In genomic region chr21:35037384-35038105, GRCh38 we compare ENCODE assay signal across 22 cellular contexts. TPM values are rescaled to one million over a fixed set of nuclear protein-coding genes. Genes with fewer than 3 reads are reported as not detected.
A peak's percentile ranks its signal among the peaks of the same experiment; 100 is the strongest.
DNase-seq lines count a peak whose midpoint lies in the region; ATAC-seq and TF ChIP-seq lines count a peak whose summit lies in the region.
"Had no signal": no experiment of that assay in that cellular context is flagged by ENCODE, and none has a peak within 500 bp of the region (broad histone marks: within the 10 kb centered on the region; RNA-seq: fewer than 3 reads in every experiment).

No MANE protein-coding gene starts in this region.

- peak; percentile 32 for ATAC-seq in activated CD8-positive, alpha-beta T cell treated with anti-CD3 and anti-CD28 coated beads, Interleukin-2, amount 10 ng/mL, durations not matched to agents 7 days and 5 days
- ATAC-seq in GM19395 (IDR thresholded peaks at IDR 0.05; ENCODE audit: unreplicated experiment) (no peak), GM21786 (IDR thresholded peaks at IDR 0.05; ENCODE audit: unreplicated experiment) (no peak)
- ATAC-seq: foreskin keratinocyte, HepG2 had no signal

- CTCF ChIA-PET in activated naive CD4-positive, alpha-beta T cell treated with anti-CD3 and anti-CD28 coated beads for 36 hours (lab: Charles Lee): interaction anchor here (0.6 to 1.2 kb wide), 6 partner anchors 63 to 482 kb away, joined by 3 to 7 read pairs (median 4); no protein-coding TSS in a partner anchor
- CTCF ChIA-PET in activated CD8-positive, alpha-beta T cell treated with anti-CD3 and anti-CD28 coated beads, Interleukin-2, amount 10 ng/mL, durations not matched to agents 7 days and 5 days (lab: Charles Lee): interaction anchor here (0.8 to 2.8 kb wide), 6 partner anchors 9 to 148 kb away, joined by 3 to 11 read pairs (median 4); no protein-coding TSS in a partner anchor

- POLR2A ChIA-PET in activated CD8-positive, alpha-beta T cell treated with anti-CD3 and anti-CD28 coated beads, Interleukin-2, amount 10 ng/mL, durations not matched to agents 7 days and 5 days (lab: Charles Lee): interaction anchor here (1.0 to 2.4 kb wide), 3 partner anchors 9 to 11 kb away, joined by 3 to 13 read pairs (median 11); no protein-coding TSS in a partner anchor

- no peaks in the 10 kb centered on the region for H3K27me3 Mint-ChIP-seq in activated naive CD4-positive, alpha-beta T cell treated with anti-CD3 and anti-CD28 coated beads for 36 hours (ENCODE audit: low read depth)
- peaks cover 13% of the 10 kb centered on the region for H3K27me3 Mint-ChIP-seq in activated CD8-positive, alpha-beta T cell treated with anti-CD3 and anti-CD28 coated beads, Interleukin-2, amount 10 ng/mL, durations not matched to agents 7 days and 5 days (ENCODE audit: low read depth)
- H3K27me3 Mint-ChIP-seq in immature natural killer cell (ENCODE audit: low read depth in 3 of 3): peaks cover 1 to 9% (median 2%) of the 10 kb centered on the region in 3 donors
- H3K27me3 Mint-ChIP-seq: memory B cell had no signal

- TF ChIP-seq POLR2A in vagina (IDR thresholded peaks at IDR 0.05): no peak

- no peak overlapping the region for H3K4me3 ChIP-seq in vagina
- H3K4me3 ChIP-seq: Peyer's patch, psoas muscle, smooth muscle cell had no signal

- peak overlapping the region; percentile 62 for H3K4me3 Mint-ChIP-seq in activated naive CD4-positive, alpha-beta T cell treated with anti-CD3 and anti-CD28 coated beads for 36 hours
- peak overlapping the region; percentile 39 for H3K4me3 Mint-ChIP-seq in activated CD8-positive, alpha-beta T cell treated with anti-CD3 and anti-CD28 coated beads, Interleukin-2, amount 10 ng/mL, durations not matched to agents 7 days and 5 days
- peak overlapping the region; percentile 50 to 89 (median 74) for H3K4me3 Mint-ChIP-seq in immature natural killer cell
- H3K4me3 Mint-ChIP-seq: memory B cell, nephron, type B pancreatic cell had no signal

- no peaks in the 10 kb centered on the region for H3K9me3 Mint-ChIP-seq in activated naive CD4-positive, alpha-beta T cell treated with anti-CD3 and anti-CD28 coated beads for 36 hours
- H3K9me3 Mint-ChIP-seq in activated CD8-positive, alpha-beta T cell treated with anti-CD3 and anti-CD28 coated beads, Interleukin-2, amount 10 ng/mL, durations not matched to agents 7 days and 5 days (ENCODE audit: insufficient read depth): no peaks in the 10 kb centered on the region
- peaks cover 0 to 1% (median 0%) of the 10 kb centered on the region in 6 donors for H3K9me3 Mint-ChIP-seq in immature natural killer cell
- H3K9me3 Mint-ChIP-seq: type B pancreatic cell had no signal

- peaks cover 14% of the 10 kb centered on the region for H3K36me3 Mint-ChIP-seq in activated naive CD4-positive, alpha-beta T cell treated with anti-CD3 and anti-CD28 coated beads for 36 hours (ENCODE audit: low read depth)
- peaks cover 7% of the 10 kb centered on the region for H3K36me3 Mint-ChIP-seq in activated CD8-positive, alpha-beta T cell treated with anti-CD3 and anti-CD28 coated beads, Interleukin-2, amount 10 ng/mL, durations not matched to agents 7 days and 5 days (ENCODE audit: low read depth)
- H3K36me3 Mint-ChIP-seq in immature natural killer cell: peaks cover 15 to 28% (median 25%) of the 10 kb centered on the region in 3 donors
- H3K36me3 Mint-ChIP-seq: type B pancreatic cell had no signal

- H3K9me3 ChIP-seq in vagina: no peaks in the 10 kb centered on the region
- H3K9me3 ChIP-seq: Caco-2, Peyer's patch, psoas muscle had no signal

- H3K27me3 ChIP-seq in vagina: no peaks in the 10 kb centered on the region
- H3K27me3 ChIP-seq: brain microvascular endothelial cell, foreskin keratinocyte, Peyer's patch had no signal

- no peak for TF ChIP-seq CTCF in vagina (IDR thresholded peaks at IDR 0.05)

- no peak for DNase-seq in activated naive CD4-positive, alpha-beta T cell treated with anti-CD3 and anti-CD28 coated beads for 36 hours
- no peak for DNase-seq in activated naive CD4-positive, alpha-beta T cell treated with Interleukin-2 at 50 U/mL for 16 hours
- DNase-seq in activated CD8-positive, alpha-beta T cell treated with anti-CD3 and anti-CD28 coated beads, Interleukin-2, amount 10 ng/mL, durations not matched to agents 7 days and 5 days: no peak
- no peak for DNase-seq in immature natural killer cell
- DNase-seq in vagina (ENCODE audit: extremely low spot score in 2 of 2): peak; percentile 58 to 77
- no peak for DNase-seq in amniotic stem cell (lab: John Stamatoyannopoulos, UW)
- DNase-seq: brain microvascular endothelial cell, Caco-2, foreskin keratinocyte, MM.1S, NCI-H146, NCI-H774, Peyer's patch, psoas muscle had no signal

- no peak overlapping the region for H3K27ac ChIP-seq in vagina
- H3K27ac ChIP-seq: brain microvascular endothelial cell, epithelial cell of prostate, foreskin keratinocyte, psoas muscle had no signal

- intact Hi-C loops in activated naive CD4-positive, alpha-beta T cell treated with anti-CD3 and anti-CD28 coated beads for 36 hours (cut with micrococcal nuclease): no loop called here
- intact Hi-C loops in vagina (cut with DNase I): no loop called here

- H3K4me1 ChIP-seq in vagina: no peaks in the 10 kb centered on the region
- H3K4me1 ChIP-seq: foreskin keratinocyte, Peyer's patch, psoas muscle had no signal

- peak overlapping the region; percentile 86 for H3K27ac Mint-ChIP-seq in activated naive CD4-positive, alpha-beta T cell treated with anti-CD3 and anti-CD28 coated beads for 36 hours
- H3K27ac Mint-ChIP-seq in activated CD8-positive, alpha-beta T cell treated with anti-CD3 and anti-CD28 coated beads, Interleukin-2, amount 10 ng/mL, durations not matched to agents 7 days and 5 days: peak overlapping the region; percentile 75
- H3K27ac Mint-ChIP-seq in immature natural killer cell: peak overlapping the region; percentile 89 to 100 (median 96)
- H3K27ac Mint-ChIP-seq: memory B cell, nephron, type B pancreatic cell had no signal

- H3K36me3 ChIP-seq in vagina: no peaks in the 10 kb centered on the region
- H3K36me3 ChIP-seq: brain microvascular endothelial cell, Peyer's patch had no signal

- peaks cover 96% of the 10 kb centered on the region for H3K4me1 Mint-ChIP-seq in activated naive CD4-positive, alpha-beta T cell treated with anti-CD3 and anti-CD28 coated beads for 36 hours (ENCODE audit: low read depth)
- peaks cover 83% of the 10 kb centered on the region for H3K4me1 Mint-ChIP-seq in activated CD8-positive, alpha-beta T cell treated with anti-CD3 and anti-CD28 coated beads, Interleukin-2, amount 10 ng/mL, durations not matched to agents 7 days and 5 days (ENCODE audit: low read depth)
- peaks cover 96 to 100% of the 10 kb centered on the region in 2 donors for H3K4me1 Mint-ChIP-seq in immature natural killer cell

RNA-seq across cellular contexts. Expression of gene RUNX1, which starts 11.6 kb away (rescaled TPM):
- 10 to 100 TPM; 36.9 to 41.0 TPM for total RNA-seq in activated naive CD4-positive, alpha-beta T cell treated with anti-CD3 and anti-CD28 coated beads for 36 hours
- total RNA-seq in activated CD8-positive, alpha-beta T cell treated with anti-CD3 and anti-CD28 coated beads, Interleukin-2, amount 10 ng/mL, durations not matched to agents 7 days and 5 days: 10 to 100 TPM; 10.4 to 10.6 TPM
- 10 to 100 TPM in 2 of 3 donors, 1 to 10 TPM in 1; 6.2 to 25.2 (median 10.6) TPM for polyA plus RNA-seq in immature natural killer cell
- 62.1 TPM for total RNA-seq in vagina

Comparison
In these comparisons a context has a peak if more than half of its experiments do, and no peak if none do; other contexts are left out.
1. DNase-seq: peak in vagina (2 of 2); none in activated naive CD4-positive, alpha-beta T cell treated with anti-CD3 and anti-CD28 coated beads for 36 hours (single experiment), activated naive CD4-positive, alpha-beta T cell treated with Interleukin-2 at 50 U/mL for 16 hours (single experiment), activated CD8-positive, alpha-beta T cell treated with anti-CD3 and anti-CD28 coated beads, Interleukin-2, amount 10 ng/mL, durations not matched to agents 7 days and 5 days (single experiment), immature natural killer cell (0 of 3) and amniotic stem cell (single experiment).
2. Peak in every context shown above with its lines, with median percentiles within 50 percentile points of each other: H3K27ac Mint-ChIP-seq and H3K4me3 Mint-ChIP-seq.